In genomic region chrX:36986231-36986630, GRCh38 we compare ENCODE assay signal across 18 cellular contexts. TPM values are rescaled to one million over a fixed set of nuclear protein-coding genes. Genes with fewer than 3 reads are reported as not detected.
DNase-seq lines count a peak whose midpoint lies in the region; ATAC-seq and TF ChIP-seq lines count a peak whose summit lies in the region.
"Had no signal": no experiment of that assay in that cellular context is flagged by ENCODE, and none has a peak within 500 bp of the region (broad histone marks: within the 10 kb centered on the region; RNA-seq: fewer than 3 reads in every experiment).

No MANE protein-coding gene starts in this region.

- DNase-seq in brain microvascular endothelial cell (no peak), lower lobe of right lung (no peak), spleen (peak; percentile 58), DMS114 treated with DMSO at 0.1 percent for 48 hours (lab: John Stamatoyannopoulos, UW; ENCODE audit: unreplicated experiment) (no peak), OCI-LY7 (ENCODE audit: low spot score) (no peak), KG1 (lab: John Stamatoyannopoulos, UW) (no peak)
- no peak for DNase-seq in activated CD8-positive, alpha-beta memory T cell treated with anti-CD3 and anti-CD28 coated beads, Interleukin-2, amount 50 U/mL, for 48 hours
- DNase-seq: activated CD4-positive, CD25-positive, alpha-beta regulatory T cell; cortex of kidney; MV-4-11; stimulated activated CD4-positive, alpha-beta T cell treated with anti-CD3 and anti-CD28 coated beads, Interleukin-2, amount 100 ng/mL, for 24 hours; SW 1271 had no signal

- no peaks in the 10 kb centered on the region for H3K79me2 ChIP-seq in OCI-LY7 (ENCODE audit: insufficient read depth, low read depth, low read length)

- H3K27me3 ChIP-seq in brain microvascular endothelial cell (replicated peaks), result no peaks in the 10 kb centered on the region
- no peaks in the 10 kb centered on the region for H3K27me3 ChIP-seq in lower lobe of right lung (ENCODE audit: low read depth)
- peaks cover 0 to 15% (median 0%) of the 10 kb centered on the region in 7 donors for H3K27me3 ChIP-seq in spleen (replicated peaks in 1 of 7)
- H3K27me3 ChIP-seq: vagina had no signal

- no TSS peak for BruUV-seq in OCI-LY7 (replicated peaks; lab: Mats Ljungman, UMichigan)

- H3K4me1 ChIP-seq in HEK293 (ENCODE audit: control insufficient read depth, insufficient read depth, low read length) (no peaks in the 10 kb centered on the region), lower lobe of right lung (no peaks in the 10 kb centered on the region), spleen (no peaks in the 10 kb centered on the region), OCI-LY7 (ENCODE audit: insufficient read depth, low read length, poor library complexity, severe bottlenecking) (no peaks in the 10 kb centered on the region)
- H3K4me1 ChIP-seq: BLaER1 treated with 17β-estradiol and CSF1 and Interleukin-3, amounts not matched to agents 10 nM and 100 nM; vagina had no signal

- no peak overlapping the region for H2AFZ ChIP-seq in OCI-LY7 (ENCODE audit: low read length)

- H3K27ac ChIP-seq in HEK293 (ENCODE audit: extremely low read depth, low read depth, low read length) (no peak overlapping the region), brain microvascular endothelial cell (no peak overlapping the region), lower lobe of right lung (no peak overlapping the region), spleen (no peak overlapping the region), OCI-LY7 (ENCODE audit: low read depth, low read length, poor library complexity, severe bottlenecking) (no peak overlapping the region)
- H3K27ac ChIP-seq: BLaER1 treated with 17β-estradiol and CSF1 and Interleukin-3, amounts not matched to agents 10 nM and 100 nM; vagina had no signal

- intact Hi-C loops in lower lobe of right lung (cut with DNase I) (no loop called here), spleen (cut with DNase I; ENCODE audit: low total_unique reads) (no loop called here), OCI-LY7 (cut with micrococcal nuclease; ENCODE audit: unreplicated experiment) (no loop called here)

- peak; percentile 70 for ATAC-seq in lower lobe of right lung

- H3K4me3 ChIP-seq in HEK293 (ENCODE audit: low read depth, low read length), result peak overlapping the region; percentile 7
- peak overlapping the region; percentile 15 for H3K4me3 ChIP-seq in brain microvascular endothelial cell (ENCODE audit: low read depth, low read length)
- peak overlapping the region; percentile 33 for H3K4me3 ChIP-seq in lower lobe of right lung
- peak overlapping the region in 5 of 8 donors; percentile 12 to 51 (median 26) for H3K4me3 ChIP-seq in spleen
- no peak overlapping the region for H3K4me3 ChIP-seq in OCI-LY7 (ENCODE audit: low read depth, low read length, poor library complexity, severe bottlenecking)
- H3K4me3 ChIP-seq: BLaER1 treated with 17β-estradiol and CSF1 and Interleukin-3, amounts not matched to agents 10 nM and 100 nM had no signal

- no peak for TF ChIP-seq POLR2A in spleen (IDR thresholded peaks at IDR 0.05)

- no peaks in the 10 kb centered on the region for H3K9me3 ChIP-seq in HEK293 (ENCODE audit: control insufficient read depth, insufficient read depth, low read depth, low read length)
- H3K9me3 ChIP-seq in lower lobe of right lung, result no peaks in the 10 kb centered on the region
- no peaks in the 10 kb centered on the region for H3K9me3 ChIP-seq in spleen
- no peaks in the 10 kb centered on the region for H3K9me3 ChIP-seq in OCI-LY7 (ENCODE audit: low read length)
- H3K9me3 ChIP-seq: vagina had no signal

- in situ Hi-C loops in brain microvascular endothelial cell (cut with HindIII; ENCODE audit: low pct_ligation_motif_present, low sequenced_read_pairs), result no loop called here

- POLR2A ChIA-PET in HEK293 (lab: Yijun Ruan, JAX) (no interaction called here), OCI-LY7 (lab: Charles Lee) (no interaction called here)

- no peak for TF ChIP-seq CTCF in HEK293 (tag by site-specific recombination; IDR thresholded peaks at IDR 0.05)
- TF ChIP-seq CTCF in brain microvascular endothelial cell (IDR thresholded peaks at IDR 0.05; ENCODE audit: low read depth, low read length, missing control alignments), result no peak
- no peak for TF ChIP-seq CTCF in lower lobe of right lung (IDR thresholded peaks at IDR 0.05)
- TF ChIP-seq CTCF in spleen (IDR thresholded peaks at IDR 0.05 in 8 of 11, conservative IDR thresholded peaks at IDR 0.05 in 3 of 11), result no peak
- TF ChIP-seq CTCF in OCI-LY7 (conservative IDR thresholded peaks at IDR 0.05; ENCODE audit: low read length), result no peak

- no peak overlapping the region for H3K4me2 ChIP-seq in OCI-LY7 (ENCODE audit: low read length)
- H3K4me2 ChIP-seq: BLaER1 treated with 17β-estradiol and CSF1 and Interleukin-3, amounts not matched to agents 10 nM and 100 nM had no signal

- no peaks in the 10 kb centered on the region for H4K20me1 ChIP-seq in OCI-LY7 (ENCODE audit: insufficient read depth, low read length)
- H4K20me1 ChIP-seq: BLaER1 treated with 17β-estradiol and CSF1 and Interleukin-3, amounts not matched to agents 10 nM and 100 nM had no signal

- H3K9me2 ChIP-seq in OCI-LY7 (ENCODE audit: insufficient read depth, low read length), result no peaks in the 10 kb centered on the region

- CTCF ChIA-PET in HEK293 (lab: Yijun Ruan, JAX) (interaction anchor here (0.5 kb wide), 1 partner anchor 258 kb away, joined by 3 read pairs; no protein-coding TSS in a partner anchor), OCI-LY7 (lab: Charles Lee; ENCODE audit: unreplicated experiment) (no interaction called here)

- 7 to 57% (median 26%) methylated on average over 5 to 34 of the region's 34 CpGs; no CpG with 5 or more reads in 1 of the 5 donors for WGBS in spleen, 5 donors

- no peaks in the 10 kb centered on the region for H3K36me3 ChIP-seq in HEK293 (ENCODE audit: control insufficient read depth in 2 of 2, insufficient read depth in 1 of 2, low read length in 2 of 2)
- H3K36me3 ChIP-seq in brain microvascular endothelial cell (replicated peaks), result no peaks in the 10 kb centered on the region
- no peaks in the 10 kb centered on the region for H3K36me3 ChIP-seq in lower lobe of right lung
- H3K36me3 ChIP-seq in spleen, result no peaks in the 10 kb centered on the region
- no peaks in the 10 kb centered on the region for H3K36me3 ChIP-seq in OCI-LY7 (ENCODE audit: insufficient read depth, low read length)
- H3K36me3 ChIP-seq: BLaER1 treated with 17β-estradiol and CSF1 and Interleukin-3, amounts not matched to agents 10 nM and 100 nM; vagina had no signal

TF ChIP-seq in HEK293, 187 proteins besides CTCF, POLR2A, EP300 and RAD21:
- no peak for TF ChIP-seq ZNF792 (tag by site-specific recombination; IDR thresholded peaks at IDR 0.05)
- TF ChIP-seq ZNF488 (tag by site-specific recombination; IDR thresholded peaks at IDR 0.05), result no peak

RNA-seq across cellular contexts. Expression of gene FAM47C, which starts 21.9 kb away (rescaled TPM):
- total RNA-seq in lower lobe of right lung (not detected), spleen (under 1 TPM in 1 of 7 donors, not detected in 6; 0.09 TPM), OCI-LY7 (2022) (not detected in 2 replicates)
- not detected for polyA plus RNA-seq in spleen
- total RNA-seq in OCI-LY7 (2014; rRNA removed; shearing (Covaris generic)), result not detected in 2 replicates
- total RNA-seq: Daoy, mesenteric fat pad, pulmonary artery endothelial cell, vagina had no signal
